1 cellular context compared by ENCODE assay signal in the genomic region with DNA sequence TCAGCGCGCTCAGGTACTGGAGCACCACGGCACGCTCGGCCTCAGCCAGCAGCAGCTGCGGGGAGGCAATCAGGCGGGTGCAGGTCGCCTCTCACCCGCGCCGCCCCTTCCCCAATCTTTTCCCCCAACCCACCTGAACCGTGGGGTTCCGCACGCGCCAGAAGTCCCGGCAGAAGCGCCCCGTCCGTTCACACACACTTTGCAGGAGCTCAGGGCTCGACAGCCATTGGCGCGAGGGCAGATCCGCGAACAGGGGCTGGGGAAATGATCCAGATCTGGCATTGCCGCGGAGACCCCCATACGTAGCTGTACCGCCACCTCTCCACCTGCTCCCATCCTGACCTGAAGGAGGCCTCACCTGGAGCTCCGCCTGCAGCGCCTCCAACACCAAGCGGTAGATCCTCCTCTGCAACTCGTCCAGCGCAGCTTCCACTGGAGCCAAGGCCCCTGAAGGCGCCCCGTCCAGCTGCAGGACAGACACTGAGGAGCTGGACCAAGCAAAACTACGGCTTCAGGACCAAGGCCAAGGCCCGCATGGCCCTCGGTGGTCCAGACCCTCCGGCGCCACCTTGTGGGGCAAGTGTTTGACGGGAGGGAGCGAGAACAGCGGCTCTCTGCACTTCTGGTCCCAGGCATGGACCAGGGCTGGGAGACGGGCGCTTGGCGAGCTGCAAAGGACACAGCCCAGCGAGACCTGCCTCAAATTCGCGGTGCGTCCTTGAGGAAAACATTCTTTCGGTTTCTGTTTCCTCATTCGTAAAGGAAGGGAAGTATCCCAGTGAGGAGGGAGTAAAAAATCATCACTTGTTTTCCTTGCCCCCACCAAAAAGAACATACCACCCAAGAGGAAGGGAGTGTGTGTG.
TF ChIP-seq lines count a peak whose summit lies in the region.

No MANE protein-coding gene starts in this region.

TF ChIP-seq in HepG2, 621 proteins besides CTCF, POLR2A, EP300 and RAD21 (continued from another document and continues in another):
- TF ChIP-seq, protein P1, sequence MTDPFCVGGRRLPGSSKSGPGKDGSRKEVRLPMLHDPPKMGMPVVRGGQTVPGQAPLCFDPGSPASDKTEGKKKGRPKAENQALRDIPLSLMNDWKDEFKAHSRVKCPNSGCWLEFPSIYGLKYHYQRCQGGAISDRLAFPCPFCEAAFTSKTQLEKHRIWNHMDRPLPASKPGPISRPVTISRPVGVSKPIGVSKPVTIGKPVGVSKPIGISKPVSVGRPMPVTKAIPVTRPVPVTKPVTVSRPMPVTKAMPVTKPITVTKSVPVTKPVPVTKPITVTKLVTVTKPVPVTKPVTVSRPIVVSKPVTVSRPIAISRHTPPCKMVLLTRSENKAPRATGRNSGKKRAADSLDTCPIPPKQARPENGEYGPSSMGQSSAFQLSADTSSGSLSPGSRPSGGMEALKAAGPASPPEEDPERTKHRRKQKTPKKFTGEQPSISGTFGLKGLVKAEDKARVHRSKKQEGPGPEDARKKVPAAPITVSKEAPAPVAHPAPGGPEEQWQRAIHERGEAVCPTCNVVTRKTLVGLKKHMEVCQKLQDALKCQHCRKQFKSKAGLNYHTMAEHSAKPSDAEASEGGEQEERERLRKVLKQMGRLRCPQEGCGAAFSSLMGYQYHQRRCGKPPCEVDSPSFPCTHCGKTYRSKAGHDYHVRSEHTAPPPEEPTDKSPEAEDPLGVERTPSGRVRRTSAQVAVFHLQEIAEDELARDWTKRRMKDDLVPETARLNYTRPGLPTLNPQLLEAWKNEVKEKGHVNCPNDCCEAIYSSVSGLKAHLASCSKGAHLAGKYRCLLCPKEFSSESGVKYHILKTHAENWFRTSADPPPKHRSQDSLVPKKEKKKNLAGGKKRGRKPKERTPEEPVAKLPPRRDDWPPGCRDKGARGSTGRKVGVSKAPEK (CRISPR knock-in tag; IDR thresholded peaks at IDR 0.05; ENCODE audit: borderline replicate concordance), result peak; percentile 84; the same call in 1 of the 2 replicates
- TF ChIP-seq ZNF816 (CRISPR knock-in tag; IDR thresholded peaks at IDR 0.05; ENCODE audit: borderline replicate concordance) (peak; percentile 90; the same call in 1 of the 2 replicates), ZNF749 (CRISPR knock-in tag; IDR thresholded peaks at IDR 0.05; ENCODE audit: borderline replicate concordance) (no peak), EEA1 (CRISPR knock-in tag; IDR thresholded peaks at IDR 0.05; ENCODE audit: borderline replicate concordance) (no peak; the same call in 1 of the 2 replicates), KAT7 (CRISPR knock-in tag; IDR thresholded peaks at IDR 0.05; ENCODE audit: borderline replicate concordance) (no peak), CC2D1A (CRISPR knock-in tag; IDR thresholded peaks at IDR 0.05) (0 out of 2 replicates have a peak, but pooled peaks have one; percentile 82), ZFYVE20 (CRISPR knock-in tag; IDR thresholded peaks at IDR 0.05; ENCODE audit: borderline replicate concordance, low read depth) (peak; percentile 87; the same call in 1 of the 2 replicates), ZNF382 (CRISPR knock-in tag; IDR thresholded peaks at IDR 0.05; ENCODE audit: borderline replicate concordance) (no peak), XRCC5 (optimal IDR thresholded peaks at IDR 0.05; ENCODE audit: low read length) (peak; percentile 97), ZNF251 (CRISPR knock-in tag; IDR thresholded peaks at IDR 0.05) (no peak), ETV6 (CRISPR knock-in tag; conservative IDR thresholded peaks at IDR 0.05) (peak; percentile 98), RXRA (CRISPR knock-in tag; IDR thresholded peaks at IDR 0.05) (peak; percentile 79; the same call in 1 of the 2 replicates), ZNF460 (CRISPR knock-in tag; IDR thresholded peaks at IDR 0.05; ENCODE audit: borderline replicate concordance) (peak; percentile 25; the same call in 1 of the 2 replicates), SIN3B (IDR thresholded peaks at IDR 0.05; ENCODE audit: low read length) (peak; percentile 63; the same call in 1 of the 2 replicates), SUZ12 (IDR thresholded peaks at IDR 0.05; ENCODE audit: low read depth, low read length) (0 out of 2 replicates have a peak, but pooled peaks have one; percentile 8), SRSF4 (IDR thresholded peaks at IDR 0.05; ENCODE audit: low read depth, low read length, poor library complexity, severe bottlenecking) (no peak), FOSL1 (CRISPR knock-in tag; IDR thresholded peaks at IDR 0.05; ENCODE audit: borderline replicate concordance) (no peak), ZNF3 (CRISPR knock-in tag; IDR thresholded peaks at IDR 0.05) (no peak), BRD4 (CRISPR knock-in tag; IDR thresholded peaks at IDR 0.05) (no peak), SNAPC2 (CRISPR knock-in tag; IDR thresholded peaks at IDR 0.05) (0 out of 2 replicates have a peak, but pooled peaks have one; percentile 27), KLF13 (CRISPR knock-in tag; IDR thresholded peaks at IDR 0.05) (peak; percentile 87), HNRNPUL1 (IDR thresholded peaks at IDR 0.05; ENCODE audit: low read depth, low read length) (no peak), JUN (CRISPR knock-in tag; IDR thresholded peaks at IDR 0.05) (0 out of 2 replicates have a peak, but pooled peaks have one; percentile 69), MATR3 (CRISPR knock-in tag; IDR thresholded peaks at IDR 0.05) (no peak), SOX13 (IDR thresholded peaks at IDR 0.05) (no peak), SOX13 (CRISPR knock-in tag; conservative IDR thresholded peaks at IDR 0.05 in 1 of 2, IDR thresholded peaks at IDR 0.05 in 1 of 2) (peak in 1 of 2 experiments; percentile 68; a peak in 1 of 4 replicates), ATAD3A (CRISPR knock-in tag; IDR thresholded peaks at IDR 0.05) (peak; percentile 88), THYN1 (CRISPR knock-in tag; IDR thresholded peaks at IDR 0.05; ENCODE audit: borderline replicate concordance, low read depth) (no peak), ZNF234 (CRISPR knock-in tag; conservative IDR thresholded peaks at IDR 0.05) (no peak), KDM5A (IDR thresholded peaks at IDR 0.05; ENCODE audit: borderline replicate concordance, low read length) (no peak), ZFP41 (CRISPR knock-in tag; IDR thresholded peaks at IDR 0.05; ENCODE audit: borderline replicate concordance) (0 out of 2 replicates have a peak, but pooled peaks have one; percentile 27), HCFC1 (IDR thresholded peaks at IDR 0.05; ENCODE audit: low read depth, low read length) (no peak), MZF1 (CRISPR knock-in tag; IDR thresholded peaks at IDR 0.05; ENCODE audit: borderline replicate concordance) (no peak), SIX1 (CRISPR knock-in tag; IDR thresholded peaks at IDR 0.05; ENCODE audit: borderline replicate concordance) (peak; percentile 72; the same call in 1 of the 2 replicates), GATAD1 (CRISPR knock-in tag; IDR thresholded peaks at IDR 0.05) (peak; percentile 80), GABPA (IDR thresholded peaks at IDR 0.05; ENCODE audit: low read depth, low read length) (no peak), GABPA (CRISPR knock-in tag; IDR thresholded peaks at IDR 0.05; ENCODE audit: low read depth) (0 out of 2 replicates have a peak, but pooled peaks have one; percentile 45), ZNF335 (CRISPR knock-in tag; IDR thresholded peaks at IDR 0.05) (0 out of 2 replicates have a peak, but pooled peaks have one; percentile 72), MED8 (CRISPR knock-in tag; IDR thresholded peaks at IDR 0.05; ENCODE audit: insufficient replicate concordance) (peak; percentile 80), ZNF75D (CRISPR knock-in tag; IDR thresholded peaks at IDR 0.05; ENCODE audit: borderline replicate concordance) (peak; percentile 83; the same call in 1 of the 2 replicates), SKI (IDR thresholded peaks at IDR 0.05; ENCODE audit: partially characterized antibody) (peak; percentile 48), NR3C1 (CRISPR knock-in tag; IDR thresholded peaks at IDR 0.05) (no peak), NFKB2 (CRISPR knock-in tag; IDR thresholded peaks at IDR 0.05; ENCODE audit: borderline replicate concordance) (peak; percentile 96)
- TF ChIP-seq, protein P2, sequence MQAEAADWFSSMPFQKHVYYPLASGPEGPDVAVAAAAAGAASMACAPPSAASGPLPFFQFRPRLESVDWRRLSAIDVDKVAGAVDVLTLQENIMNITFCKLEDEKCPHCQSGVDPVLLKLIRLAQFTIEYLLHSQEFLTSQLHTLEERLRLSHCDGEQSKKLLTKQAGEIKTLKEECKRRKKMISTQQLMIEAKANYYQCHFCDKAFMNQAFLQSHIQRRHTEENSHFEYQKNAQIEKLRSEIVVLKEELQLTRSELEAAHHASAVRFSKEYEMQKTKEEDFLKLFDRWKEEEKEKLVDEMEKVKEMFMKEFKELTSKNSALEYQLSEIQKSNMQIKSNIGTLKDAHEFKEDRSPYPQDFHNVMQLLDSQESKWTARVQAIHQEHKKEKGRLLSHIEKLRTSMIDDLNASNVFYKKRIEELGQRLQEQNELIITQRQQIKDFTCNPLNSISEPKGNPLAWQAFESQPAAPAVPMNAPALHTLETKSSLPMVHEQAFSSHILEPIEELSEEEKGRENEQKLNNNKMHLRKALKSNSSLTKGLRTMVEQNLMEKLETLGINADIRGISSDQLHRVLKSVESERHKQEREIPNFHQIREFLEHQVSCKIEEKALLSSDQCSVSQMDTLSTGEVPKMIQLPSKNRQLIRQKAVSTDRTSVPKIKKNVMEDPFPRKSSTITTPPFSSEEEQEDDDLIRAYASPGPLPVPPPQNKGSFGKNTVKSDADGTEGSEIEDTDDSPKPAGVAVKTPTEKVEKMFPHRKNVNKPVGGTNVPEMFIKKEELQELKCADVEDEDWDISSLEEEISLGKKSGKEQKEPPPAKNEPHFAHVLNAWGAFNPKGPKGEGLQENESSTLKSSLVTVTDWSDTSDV (CRISPR knock-in tag; IDR thresholded peaks at IDR 0.05), result no peak; the same call in 1 of the 2 replicates
- TF ChIP-seq, protein P3, sequence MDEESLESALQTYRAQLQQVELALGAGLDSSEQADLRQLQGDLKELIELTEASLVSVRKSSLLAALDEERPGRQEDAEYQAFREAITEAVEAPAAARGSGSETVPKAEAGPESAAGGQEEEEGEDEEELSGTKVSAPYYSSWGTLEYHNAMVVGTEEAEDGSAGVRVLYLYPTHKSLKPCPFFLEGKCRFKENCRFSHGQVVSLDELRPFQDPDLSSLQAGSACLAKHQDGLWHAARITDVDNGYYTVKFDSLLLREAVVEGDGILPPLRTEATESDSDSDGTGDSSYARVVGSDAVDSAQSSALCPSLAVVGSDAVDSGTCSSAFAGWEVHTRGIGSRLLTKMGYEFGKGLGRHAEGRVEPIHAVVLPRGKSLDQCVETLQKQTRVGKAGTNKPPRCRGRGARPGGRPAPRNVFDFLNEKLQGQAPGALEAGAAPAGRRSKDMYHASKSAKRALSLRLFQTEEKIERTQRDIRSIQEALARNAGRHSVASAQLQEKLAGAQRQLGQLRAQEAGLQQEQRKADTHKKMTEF (CRISPR knock-in tag; IDR thresholded peaks at IDR 0.05), result peak; percentile 74
- TF ChIP-seq, protein P4, sequence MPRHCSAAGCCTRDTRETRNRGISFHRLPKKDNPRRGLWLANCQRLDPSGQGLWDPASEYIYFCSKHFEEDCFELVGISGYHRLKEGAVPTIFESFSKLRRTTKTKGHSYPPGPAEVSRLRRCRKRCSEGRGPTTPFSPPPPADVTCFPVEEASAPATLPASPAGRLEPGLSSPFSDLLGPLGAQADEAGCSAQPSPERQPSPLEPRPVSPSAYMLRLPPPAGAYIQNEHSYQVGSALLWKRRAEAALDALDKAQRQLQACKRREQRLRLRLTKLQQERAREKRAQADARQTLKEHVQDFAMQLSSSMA (CRISPR knock-in tag; IDR thresholded peaks at IDR 0.05), result no peak
- TF ChIP-seq, protein P5, sequence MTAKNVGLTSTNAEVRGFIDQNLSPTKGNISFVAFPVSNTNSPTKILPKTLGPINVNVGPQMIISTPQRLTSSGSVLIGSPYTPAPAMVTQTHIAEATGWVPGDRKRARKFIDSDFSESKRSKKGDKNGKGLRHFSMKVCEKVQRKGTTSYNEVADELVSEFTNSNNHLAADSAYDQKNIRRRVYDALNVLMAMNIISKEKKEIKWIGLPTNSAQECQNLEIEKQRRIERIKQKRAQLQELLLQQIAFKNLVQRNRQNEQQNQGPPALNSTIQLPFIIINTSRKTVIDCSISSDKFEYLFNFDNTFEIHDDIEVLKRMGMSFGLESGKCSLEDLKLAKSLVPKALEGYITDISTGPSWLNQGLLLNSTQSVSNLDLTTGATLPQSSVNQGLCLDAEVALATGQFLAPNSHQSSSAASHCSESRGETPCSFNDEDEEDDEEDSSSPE (CRISPR knock-in tag; IDR thresholded peaks at IDR 0.05), result peak; percentile 63; the same call in 1 of the 2 replicates
- TF ChIP-seq, protein P6, sequence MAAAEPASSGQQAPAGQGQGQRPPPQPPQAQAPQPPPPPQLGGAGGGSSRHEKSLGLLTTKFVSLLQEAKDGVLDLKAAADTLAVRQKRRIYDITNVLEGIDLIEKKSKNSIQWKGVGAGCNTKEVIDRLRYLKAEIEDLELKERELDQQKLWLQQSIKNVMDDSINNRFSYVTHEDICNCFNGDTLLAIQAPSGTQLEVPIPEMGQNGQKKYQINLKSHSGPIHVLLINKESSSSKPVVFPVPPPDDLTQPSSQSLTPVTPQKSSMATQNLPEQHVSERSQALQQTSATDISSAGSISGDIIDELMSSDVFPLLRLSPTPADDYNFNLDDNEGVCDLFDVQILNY (CRISPR knock-in tag; conservative IDR thresholded peaks at IDR 0.05), result peak; percentile 86
- TF ChIP-seq, protein P7, sequence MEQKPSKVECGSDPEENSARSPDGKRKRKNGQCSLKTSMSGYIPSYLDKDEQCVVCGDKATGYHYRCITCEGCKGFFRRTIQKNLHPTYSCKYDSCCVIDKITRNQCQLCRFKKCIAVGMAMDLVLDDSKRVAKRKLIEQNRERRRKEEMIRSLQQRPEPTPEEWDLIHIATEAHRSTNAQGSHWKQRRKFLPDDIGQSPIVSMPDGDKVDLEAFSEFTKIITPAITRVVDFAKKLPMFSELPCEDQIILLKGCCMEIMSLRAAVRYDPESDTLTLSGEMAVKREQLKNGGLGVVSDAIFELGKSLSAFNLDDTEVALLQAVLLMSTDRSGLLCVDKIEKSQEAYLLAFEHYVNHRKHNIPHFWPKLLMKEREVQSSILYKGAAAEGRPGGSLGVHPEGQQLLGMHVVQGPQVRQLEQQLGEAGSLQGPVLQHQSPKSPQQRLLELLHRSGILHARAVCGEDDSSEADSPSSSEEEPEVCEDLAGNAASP (CRISPR knock-in tag; IDR thresholded peaks at IDR 0.05; ENCODE audit: borderline replicate concordance), result peak; percentile 92
- TF ChIP-seq, protein P8, sequence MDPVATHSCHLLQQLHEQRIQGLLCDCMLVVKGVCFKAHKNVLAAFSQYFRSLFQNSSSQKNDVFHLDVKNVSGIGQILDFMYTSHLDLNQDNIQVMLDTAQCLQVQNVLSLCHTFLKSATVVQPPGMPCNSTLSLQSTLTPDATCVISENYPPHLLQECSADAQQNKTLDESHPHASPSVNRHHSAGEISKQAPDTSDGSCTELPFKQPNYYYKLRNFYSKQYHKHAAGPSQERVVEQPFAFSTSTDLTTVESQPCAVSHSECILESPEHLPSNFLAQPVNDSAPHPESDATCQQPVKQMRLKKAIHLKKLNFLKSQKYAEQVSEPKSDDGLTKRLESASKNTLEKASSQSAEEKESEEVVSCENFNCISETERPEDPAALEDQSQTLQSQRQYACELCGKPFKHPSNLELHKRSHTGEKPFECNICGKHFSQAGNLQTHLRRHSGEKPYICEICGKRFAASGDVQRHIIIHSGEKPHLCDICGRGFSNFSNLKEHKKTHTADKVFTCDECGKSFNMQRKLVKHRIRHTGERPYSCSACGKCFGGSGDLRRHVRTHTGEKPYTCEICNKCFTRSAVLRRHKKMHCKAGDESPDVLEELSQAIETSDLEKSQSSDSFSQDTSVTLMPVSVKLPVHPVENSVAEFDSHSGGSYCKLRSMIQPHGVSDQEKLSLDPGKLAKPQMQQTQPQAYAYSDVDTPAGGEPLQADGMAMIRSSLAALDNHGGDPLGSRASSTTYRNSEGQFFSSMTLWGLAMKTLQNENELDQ (CRISPR knock-in tag; IDR thresholded peaks at IDR 0.05; ENCODE audit: borderline replicate concordance), result peak; percentile 98
